1 cellular context compared by ENCODE assay signal in genomic region chr2:27960237-27960912, GRCh38.
TF ChIP-seq lines count a peak whose summit lies in the region.

No MANE protein-coding gene starts in this region.

TF ChIP-seq in HepG2, 621 proteins besides CTCF, POLR2A, EP300 and RAD21 (continued from another document):
- TF ChIP-seq SNRNP70 (IDR thresholded peaks at IDR 0.05; ENCODE audit: low read depth, low read length) = no peak
- no peak for TF ChIP-seq KAT8 (CRISPR knock-in tag; IDR thresholded peaks at IDR 0.05)
- TF ChIP-seq CBX1 (IDR thresholded peaks at IDR 0.05; ENCODE audit: low read depth) = no peak
